In the genomic region with DNA sequence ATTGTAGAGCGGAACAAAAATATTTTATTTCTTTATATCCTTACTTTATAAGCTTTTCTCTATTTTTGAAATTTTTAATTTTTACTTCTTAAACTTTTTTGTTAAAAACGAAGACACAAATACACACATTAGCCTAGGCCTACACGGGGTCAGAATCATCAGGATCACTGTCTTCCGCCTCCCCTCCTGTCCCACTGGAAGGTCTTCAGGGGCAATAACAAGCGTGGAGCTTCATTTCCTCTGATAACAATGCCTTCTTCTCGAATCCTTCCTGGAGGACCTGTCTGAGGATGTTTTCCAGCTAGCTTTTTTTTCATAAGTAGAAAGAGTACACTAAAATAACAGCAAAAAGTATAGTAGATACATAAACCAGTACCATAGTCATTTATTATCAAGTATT, we compare ENCODE assay signal across 41 cellular contexts.
"Had no signal": no experiment of that assay in that cellular context is flagged by ENCODE, and none has a peak within 500 bp of the region (broad histone marks: within the 10 kb centered on the region; RNA-seq: fewer than 3 reads in every experiment).

No MANE protein-coding gene starts in this region.

- H3K27me3 ChIP-seq: adrenal gland, ascending aorta, body of pancreas, brain microvascular endothelial cell, breast epithelium, cardiac muscle cell had no signal

- H3K4me3 Mint-ChIP-seq: activated naive CD4-positive, alpha-beta T cell treated with anti-CD3 and anti-CD28 coated beads for 36 hours; activated naive CD4-positive, alpha-beta T cell treated with anti-CD3 and anti-CD28 coated beads, Interleukin-2, amount 10 ng/mL, durations not matched to agents 7 days and 5 days; activated naive CD4-positive, alpha-beta T cell treated with anti-CD3 and anti-CD28 coated beads, Interleukin-2, amount 50 U/mL, for 24 hours; activated naive CD8-positive, alpha-beta T cell; activated naive CD8-positive, alpha-beta T cell treated with anti-CD3 and anti-CD28 coated beads for 36 hours; activated naive CD8-positive, alpha-beta T cell treated with anti-CD3 and anti-CD28 coated beads, Interleukin-2, amount 10 ng/mL, durations not matched to agents 7 days and 5 days; activated naive CD8-positive, alpha-beta T cell treated with anti-CD3 and anti-CD28 coated beads, Interleukin-2, amount 50 U/mL, for 24 hours; activated T-cell treated with anti-CD3 and anti-CD28 coated beads, Interleukin-2, amount 50 U/mL, for 24 hours; activated T-cell treated with anti-CD3 and anti-CD28 coated beads, Interleukin-2, amount 50 U/mL, for 4 hours; activated T-cell treated with anti-CD3 and anti-CD28 coated beads, Interleukin-2, amount 50 U/mL, for 72 hours; activated T-helper 1 cell treated with anti-CD3 and anti-CD28 coated beads, Interleukin-12 subunit alpha, Interleukin-12 subunit beta, Interleukin-2, Interleukin-4 antibody, amounts not matched to agents 30 ng/mL and 10 ng/mL and 1 ng/mL, durations not matched to agents 14 hours and 24 hours and 36 hours; activated T-helper 17 cell treated with anti-CD3 and anti-CD28 coated beads, Interleukin-2, amount 50 U/mL, for 72 hours; brain; central memory CD8-positive, alpha-beta T cell had no signal

- H3K27ac ChIP-seq: adrenal gland, ascending aorta, body of pancreas, brain microvascular endothelial cell, breast epithelium, cardiac muscle cell had no signal

- H3K4me1 ChIP-seq: adrenal gland, ascending aorta, breast epithelium had no signal

- H3K4me1 Mint-ChIP-seq: activated naive CD4-positive, alpha-beta T cell treated with anti-CD3 and anti-CD28 coated beads, Interleukin-2, amount 10 ng/mL, durations not matched to agents 7 days and 5 days; activated naive CD4-positive, alpha-beta T cell treated with anti-CD3 and anti-CD28 coated beads, Interleukin-2, amount 50 U/mL, for 24 hours; activated naive CD8-positive, alpha-beta T cell treated with anti-CD3 and anti-CD28 coated beads for 36 hours; activated naive CD8-positive, alpha-beta T cell treated with anti-CD3 and anti-CD28 coated beads, Interleukin-2, amount 10 ng/mL, durations not matched to agents 7 days and 5 days; activated naive CD8-positive, alpha-beta T cell treated with anti-CD3 and anti-CD28 coated beads, Interleukin-2, amount 50 U/mL, for 24 hours; activated T-helper 17 cell treated with anti-CD3 and anti-CD28 coated beads, Interleukin-2, amount 50 U/mL, for 72 hours; brain; central memory CD8-positive, alpha-beta T cell had no signal

- H3K4me3 ChIP-seq: adrenal gland, ascending aorta, body of pancreas, breast epithelium, cardiac muscle cell had no signal

- H3K9me3 ChIP-seq: adrenal gland, ascending aorta, body of pancreas, breast epithelium had no signal

- ATAC-seq: activated naive CD4-positive, alpha-beta T cell treated with anti-CD3 and anti-CD28 coated beads, Interleukin-2, amount 50 U/mL, for 72 hours; activated naive CD8-positive, alpha-beta T cell treated with anti-CD3 and anti-CD28 coated beads, Interleukin-2, amount 50 U/mL, for 24 hours; activated T-cell treated with anti-CD3 and anti-CD28 coated beads, Interleukin-2, amount 50 U/mL, for 4 hours; activated T-cell treated with anti-CD3 and anti-CD28 coated beads, Interleukin-2, amount 50 U/mL, for 72 hours; activated T-helper 17 cell treated with anti-CD3 and anti-CD28 coated beads, Interleukin-2, amount 50 U/mL, for 72 hours; body of pancreas had no signal

- H3K36me3 Mint-ChIP-seq: activated naive CD4-positive, alpha-beta T cell treated with anti-CD3 and anti-CD28 coated beads, Interleukin-2, amount 10 ng/mL, durations not matched to agents 7 days and 5 days; activated naive CD4-positive, alpha-beta T cell treated with anti-CD3 and anti-CD28 coated beads, Interleukin-2, amount 50 U/mL, for 24 hours; activated naive CD4-positive, alpha-beta T cell treated with anti-CD3 and anti-CD28 coated beads, Interleukin-2, amount 50 U/mL, for 72 hours; activated naive CD8-positive, alpha-beta T cell; activated naive CD8-positive, alpha-beta T cell treated with anti-CD3 and anti-CD28 coated beads for 36 hours; activated naive CD8-positive, alpha-beta T cell treated with anti-CD3 and anti-CD28 coated beads, Interleukin-2, amount 10 ng/mL, durations not matched to agents 7 days and 5 days; brain had no signal

- DNase-seq: activated effector memory CD4-positive, alpha-beta T cell treated with anti-CD3 and anti-CD28 coated beads, Interleukin-2, amount 50 U/mL, for 16 hours; activated effector memory CD4-positive, alpha-beta T cell treated with Interleukin-2 at 50 U/mL for 16 hours; activated gamma-delta T cell; activated gamma-delta T cell treated with Interleukin-2 at 50 U/mL for 16 hours; activated naive CD4-positive, alpha-beta T cell; activated naive CD4-positive, alpha-beta T cell treated with anti-CD3 and anti-CD28 coated beads for 36 hours; activated naive CD4-positive, alpha-beta T cell treated with anti-CD3 and anti-CD28 coated beads, Interleukin-2, amount 10 ng/mL, durations not matched to agents 7 days and 5 days; activated naive CD4-positive, alpha-beta T cell treated with anti-CD3 and anti-CD28 coated beads, Interleukin-2, amount 50 U/mL, for 16 hours; activated naive CD4-positive, alpha-beta T cell treated with Interleukin-2 at 50 U/mL for 16 hours; activated naive CD8-positive, alpha-beta T cell treated with anti-CD3 and anti-CD28 coated beads for 36 hours; activated naive CD8-positive, alpha-beta T cell treated with anti-CD3 and anti-CD28 coated beads, Interleukin-2, amount 10 ng/mL, durations not matched to agents 7 days and 5 days; activated naive CD8-positive, alpha-beta T cell treated with anti-CD3 and anti-CD28 coated beads, Interleukin-2, amount 50 U/mL, for 24 hours; activated T-cell treated with anti-CD3 and anti-CD28 coated beads for 4 hours; activated T-cell treated with anti-CD3 and anti-CD28 coated beads, Interleukin-2, amount 50 U/mL, for 1 hour; activated T-cell treated with anti-CD3 and anti-CD28 coated beads, Interleukin-2, amount 50 U/mL, for 24 hours; activated T-cell treated with anti-CD3 and anti-CD28 coated beads, Interleukin-2, amount 50 U/mL, for 4 hours; activated T-cell treated with anti-CD3 and anti-CD28 coated beads, Interleukin-2, amount 50 U/mL, for 48 hours; activated T-cell treated with anti-CD3 and anti-CD28 coated beads, Interleukin-2, amount 50 U/mL, for 72 hours; adrenal gland; amniotic stem cell; amygdala; anterior cingulate cortex; aorta; body of pancreas; brain microvascular endothelial cell; caudate nucleus; central memory CD4-positive, alpha-beta T cell; cerebellar nuclear complex had no signal

- FAIRE-seq: astrocyte, bronchial epithelial cell had no signal

- H3K27me3 Mint-ChIP-seq: activated naive CD8-positive, alpha-beta T cell; activated naive CD8-positive, alpha-beta T cell treated with anti-CD3 and anti-CD28 coated beads for 36 hours; activated naive CD8-positive, alpha-beta T cell treated with anti-CD3 and anti-CD28 coated beads, Interleukin-2, amount 10 ng/mL, durations not matched to agents 7 days and 5 days; activated naive CD8-positive, alpha-beta T cell treated with anti-CD3 and anti-CD28 coated beads, Interleukin-2, amount 50 U/mL, for 24 hours; activated T-cell treated with anti-CD3 and anti-CD28 coated beads, Interleukin-2, amount 50 U/mL, for 24 hours; activated T-helper 17 cell treated with anti-CD3 and anti-CD28 coated beads, Interleukin-2, amount 50 U/mL, for 72 hours had no signal

- H3K36me3 ChIP-seq: adrenal gland, ascending aorta, brain microvascular endothelial cell, breast epithelium, cardiac muscle cell had no signal

- H3K9me3 Mint-ChIP-seq: activated naive CD4-positive, alpha-beta T cell treated with anti-CD3 and anti-CD28 coated beads for 36 hours; activated naive CD4-positive, alpha-beta T cell treated with anti-CD3 and anti-CD28 coated beads, Interleukin-2, amount 10 ng/mL, durations not matched to agents 7 days and 5 days; activated naive CD4-positive, alpha-beta T cell treated with anti-CD3 and anti-CD28 coated beads, Interleukin-2, amount 50 U/mL, for 24 hours; activated naive CD4-positive, alpha-beta T cell treated with anti-CD3 and anti-CD28 coated beads, Interleukin-2, amount 50 U/mL, for 72 hours; activated naive CD8-positive, alpha-beta T cell treated with anti-CD3 and anti-CD28 coated beads for 36 hours; activated naive CD8-positive, alpha-beta T cell treated with anti-CD3 and anti-CD28 coated beads, Interleukin-2, amount 10 ng/mL, durations not matched to agents 7 days and 5 days; activated naive CD8-positive, alpha-beta T cell treated with anti-CD3 and anti-CD28 coated beads, Interleukin-2, amount 50 U/mL, for 24 hours; activated T-cell treated with anti-CD3 and anti-CD28 coated beads, Interleukin-2, amount 50 U/mL, for 24 hours; activated T-cell treated with anti-CD3 and anti-CD28 coated beads, Interleukin-2, amount 50 U/mL, for 4 hours; activated T-cell treated with anti-CD3 and anti-CD28 coated beads, Interleukin-2, amount 50 U/mL, for 72 hours; activated T-helper 1 cell treated with anti-CD3 and anti-CD28 coated beads, Interleukin-12 subunit alpha, Interleukin-12 subunit beta, Interleukin-2, Interleukin-4 antibody, amounts not matched to agents 30 ng/mL and 10 ng/mL and 1 ng/mL, durations not matched to agents 14 hours and 24 hours and 36 hours; activated T-helper 17 cell treated with anti-CD3 and anti-CD28 coated beads, Interleukin-2, amount 50 U/mL, for 72 hours; activated T-helper 2 cell treated with anti-CD3 and anti-CD28 coated beads, Interferon-gamma antibody, Interleukin-2, Interleukin-4, amounts not matched to agents 10 μg/mL and 5 μg/mL and 100 μg/mL, durations not matched to agents 14 hours and 24 hours and 36 hours; brain; central memory CD8-positive, alpha-beta T cell had no signal

- H3K27ac Mint-ChIP-seq: activated naive CD4-positive, alpha-beta T cell treated with anti-CD3 and anti-CD28 coated beads for 36 hours; activated naive CD4-positive, alpha-beta T cell treated with anti-CD3 and anti-CD28 coated beads, Interleukin-2, amount 10 ng/mL, durations not matched to agents 7 days and 5 days; activated naive CD4-positive, alpha-beta T cell treated with anti-CD3 and anti-CD28 coated beads, Interleukin-2, amount 50 U/mL, for 24 hours; activated naive CD4-positive, alpha-beta T cell treated with anti-CD3 and anti-CD28 coated beads, Interleukin-2, amount 50 U/mL, for 72 hours; activated naive CD8-positive, alpha-beta T cell; activated naive CD8-positive, alpha-beta T cell treated with anti-CD3 and anti-CD28 coated beads for 36 hours; activated naive CD8-positive, alpha-beta T cell treated with anti-CD3 and anti-CD28 coated beads, Interleukin-2, amount 10 ng/mL, durations not matched to agents 7 days and 5 days; activated naive CD8-positive, alpha-beta T cell treated with anti-CD3 and anti-CD28 coated beads, Interleukin-2, amount 50 U/mL, for 24 hours; activated T-cell treated with anti-CD3 and anti-CD28 coated beads, Interleukin-2, amount 50 U/mL, for 24 hours; activated T-cell treated with anti-CD3 and anti-CD28 coated beads, Interleukin-2, amount 50 U/mL, for 72 hours; activated T-helper 1 cell treated with anti-CD3 and anti-CD28 coated beads, Interleukin-12 subunit alpha, Interleukin-12 subunit beta, Interleukin-2, Interleukin-4 antibody, amounts not matched to agents 30 ng/mL and 10 ng/mL and 1 ng/mL, durations not matched to agents 14 hours and 24 hours and 36 hours; activated T-helper 17 cell treated with anti-CD3 and anti-CD28 coated beads, Interleukin-2, amount 50 U/mL, for 72 hours; activated T-helper 2 cell treated with anti-CD3 and anti-CD28 coated beads, Interferon-gamma antibody, Interleukin-2, Interleukin-4, amounts not matched to agents 10 μg/mL and 5 μg/mL and 100 μg/mL, durations not matched to agents 14 hours and 24 hours and 36 hours; brain had no signal
